10 cellular contexts compared by ENCODE assay signal in genomic region chr14:82642425-82642824, GRCh38.
DNase-seq lines count a peak whose midpoint lies in the region; ATAC-seq, FAIRE-seq and TF ChIP-seq lines count a peak whose summit lies in the region.
"Had no signal": no experiment of that assay in that cellular context is flagged by ENCODE, and none has a peak within 500 bp of the region (broad histone marks: within the 10 kb centered on the region; RNA-seq: fewer than 3 reads in every experiment).

No MANE protein-coding gene starts in this region.

- no peaks in the 10 kb centered on the region for H4K20me1 ChIP-seq in MM.1S (ENCODE audit: insufficient read depth, low read length)

- H3K36me3 Mint-ChIP-seq in dendritic cell treated with granulocyte-macrophage colony-stimulating factor and Interleukin-4, amounts not matched to agents 40 ng/mL and 50 ng/mL, for 4 days (ENCODE audit: low read depth): no peaks in the 10 kb centered on the region
- H3K36me3 Mint-ChIP-seq: IgD-negative memory B cell had no signal

- H3K9me3 ChIP-seq in pancreas (no peaks in the 10 kb centered on the region), MM.1S (replicated peaks; ENCODE audit: insufficient read depth, low read length) (no peaks in the 10 kb centered on the region)

- DNase-seq in activated CD4-positive, alpha-beta T cell treated with anti-CD3 and anti-CD28 coated beads for 48 hours: peak; percentile 2
- no peak for DNase-seq in activated CD4-positive, alpha-beta T cell treated with anti-CD3 and anti-CD28 coated beads for 4 hours
- peak; percentile 28 for DNase-seq in NCI-H2107 (lab: John Stamatoyannopoulos, UW)
- DNase-seq in pancreas: peak in 4 of 6 donors; percentile 11 to 37 (median 24)
- no peak for DNase-seq in activated CD4-positive, CD25-positive, alpha-beta regulatory T cell (lab: John Stamatoyannopoulos, UW)
- no peak for DNase-seq in MM.1S

- no peak overlapping the region for H2AFZ ChIP-seq in MM.1S (ENCODE audit: low read length)

- no peak overlapping the region for H3K4me3 ChIP-seq in pancreas
- H3K4me3 ChIP-seq in MM.1S (ENCODE audit: low read length): no peak overlapping the region

- H3K27me3 Mint-ChIP-seq in dendritic cell treated with granulocyte-macrophage colony-stimulating factor and Interleukin-4, amounts not matched to agents 40 ng/mL and 50 ng/mL, for 4 days: no peaks in the 10 kb centered on the region
- H3K27me3 Mint-ChIP-seq: IgD-negative memory B cell had no signal

- H3K36me3 ChIP-seq in pancreas (no peaks in the 10 kb centered on the region), MM.1S (replicated peaks; ENCODE audit: insufficient read depth, low read length) (no peaks in the 10 kb centered on the region)

- H3K9me3 Mint-ChIP-seq in dendritic cell treated with granulocyte-macrophage colony-stimulating factor and Interleukin-4, amounts not matched to agents 40 ng/mL and 50 ng/mL, for 4 days: no peaks in the 10 kb centered on the region

- intact Hi-C loops in dendritic cell treated with granulocyte-macrophage colony-stimulating factor and Interleukin-4, amounts not matched to agents 40 ng/mL and 50 ng/mL, for 4 days (cut with micrococcal nuclease): no loop called here
- intact Hi-C loops in pancreas (cut with DNase I): no loop called here

- H3K4me2 ChIP-seq in MM.1S (ENCODE audit: low read depth, low read length): no peak overlapping the region

- no peaks in the 10 kb centered on the region for H3K27me3 ChIP-seq in pancreas
- H3K27me3 ChIP-seq in MM.1S (replicated peaks; ENCODE audit: insufficient read depth, low read length): no peaks in the 10 kb centered on the region

- TF ChIP-seq CTCF in pancreas (IDR thresholded peaks at IDR 0.05): no peak
- TF ChIP-seq CTCF in MM.1S (IDR thresholded peaks at IDR 0.05; ENCODE audit: low read length): no peak

- ATAC-seq in pancreas (peak in 2 of 4 donors; percentile 56 to 75), HG02885 (IDR thresholded peaks at IDR 0.05; ENCODE audit: poor library complexity, unreplicated experiment) (no peak)

- WGBS in pancreas, 2 donors: 74 to 80% methylated on average over 15 of the region's 15 CpGs

- no peaks in the 10 kb centered on the region for H3K9me2 ChIP-seq in MM.1S (replicated peaks; ENCODE audit: insufficient read depth, low read length)

- H3K4me1 Mint-ChIP-seq in dendritic cell treated with granulocyte-macrophage colony-stimulating factor and Interleukin-4, amounts not matched to agents 40 ng/mL and 50 ng/mL, for 4 days (ENCODE audit: low read depth): no peaks in the 10 kb centered on the region
- H3K4me1 Mint-ChIP-seq: IgD-negative memory B cell had no signal

- H3K9ac ChIP-seq in MM.1S (ENCODE audit: low read length): no peak overlapping the region

- H3K79me2 ChIP-seq in MM.1S (ENCODE audit: low read length): no peaks in the 10 kb centered on the region

- H3K4me1 ChIP-seq in pancreas (no peaks in the 10 kb centered on the region), MM.1S (ENCODE audit: low read length) (no peaks in the 10 kb centered on the region)

- H3K27ac ChIP-seq in pancreas (no peak overlapping the region), MM.1S (ENCODE audit: low read length) (no peak overlapping the region)
- H3K27ac ChIP-seq: VCaP had no signal

- H3K27ac Mint-ChIP-seq in dendritic cell treated with granulocyte-macrophage colony-stimulating factor and Interleukin-4, amounts not matched to agents 40 ng/mL and 50 ng/mL, for 4 days: no peak overlapping the region
- H3K27ac Mint-ChIP-seq: IgD-negative memory B cell had no signal

- peak overlapping the region; percentile 0 for H3K4me3 Mint-ChIP-seq in dendritic cell treated with granulocyte-macrophage colony-stimulating factor and Interleukin-4, amounts not matched to agents 40 ng/mL and 50 ng/mL, for 4 days
- H3K4me3 Mint-ChIP-seq: IgD-negative memory B cell had no signal

- FAIRE-seq in pancreas (lab: Jason Lieb, UNC): no peak

- no peaks in the 10 kb centered on the region for H3F3A ChIP-seq in MM.1S (ENCODE audit: insufficient read depth, low read length)

Comparison
In these comparisons a context has a peak if more than half of its experiments do, and no peak if none do; other contexts are left out.
1. DNase-seq: peak in activated CD4-positive, alpha-beta T cell treated with anti-CD3 and anti-CD28 coated beads for 48 hours (single experiment), NCI-H2107 (single experiment) and pancreas (4 of 6); none in activated CD4-positive, alpha-beta T cell treated with anti-CD3 and anti-CD28 coated beads for 4 hours (0 of 2), activated CD4-positive, CD25-positive, alpha-beta regulatory T cell (0 of 4) and MM.1S (single experiment).